In the genomic region with DNA sequence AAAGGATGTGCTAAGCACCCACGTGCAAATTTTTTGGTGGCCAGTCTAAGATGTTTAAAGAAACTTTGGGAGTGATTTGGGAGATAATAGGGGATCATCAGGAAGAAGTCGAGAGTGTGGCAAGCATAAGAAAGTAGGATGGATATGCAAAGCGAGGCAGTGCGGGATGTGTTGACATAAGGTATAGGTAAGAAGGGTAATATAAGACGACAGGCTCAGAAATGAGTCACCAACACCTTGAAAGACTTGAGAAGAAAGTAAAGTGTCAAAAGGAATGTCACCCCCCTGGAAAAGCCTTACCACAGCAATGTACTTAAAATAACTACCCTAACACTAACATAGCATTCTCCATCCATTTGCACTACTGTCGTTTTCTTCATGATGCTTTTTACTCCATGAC, we compare ENCODE assay signal across 26 cellular contexts.
DNase-seq lines count a peak whose midpoint lies in the region; ATAC-seq, FAIRE-seq and TF ChIP-seq lines count a peak whose summit lies in the region.
"Had no signal": no experiment of that assay in that cellular context is flagged by ENCODE, and none has a peak within 500 bp of the region (broad histone marks: within the 10 kb centered on the region; RNA-seq: fewer than 3 reads in every experiment).

No MANE protein-coding gene starts in this region.

- H3K27ac Mint-ChIP-seq in memory B cell, result peak overlapping the region; percentile 93
- H3K27ac Mint-ChIP-seq: activated naive CD4-positive, alpha-beta T cell treated with anti-CD3 and anti-CD28 coated beads, Interleukin-2, amount 50 U/mL, for 24 hours; activated T-helper 1 cell treated with anti-CD3 and anti-CD28 coated beads, Interleukin-12 subunit alpha, Interleukin-12 subunit beta, Interleukin-2, Interleukin-4 antibody, amounts not matched to agents 30 ng/mL and 10 ng/mL and 1 ng/mL, durations not matched to agents 14 hours and 24 hours and 36 hours; nephron progenitor cell had no signal

- no peak overlapping the region for H3K9ac ChIP-seq in OCI-LY1 (ENCODE audit: low read length)
- H3K9ac ChIP-seq: GM23248 had no signal

- peaks cover 34% of the 10 kb centered on the region for H3K4me1 ChIP-seq in OCI-LY1 (ENCODE audit: insufficient read depth, low read length, severe bottlenecking)
- H3K4me1 ChIP-seq: pancreas had no signal

- DNase-seq in dorsolateral prefrontal cortex (no peak), memory B cell (ENCODE audit: low spot score in 2 of 2) (no peak), GM10248 (ENCODE audit: extremely low spot score) (no peak), occipital lobe (lab: John Stamatoyannopoulos, UW) (no peak), GM19239 (ENCODE audit: insufficient read length, low spot score) (no peak), NCI-H446 treated with DMSO at 0.1 percent for 48 hours (lab: John Stamatoyannopoulos, UW) (no peak)
- DNase-seq: aorta; central memory CD4-positive, alpha-beta T cell; glutamatergic neuron; GM23248; immature natural killer cell; Kasumi-1; mucosa of descending colon; NCI-H1694 treated with DMSO at 0.1 percent for 48 hours; nephron progenitor cell; pancreas; right cardiac atrium; stimulated activated CD4-positive, alpha-beta T cell treated with anti-CD3 and anti-CD28 coated beads, Interleukin-4, amount 100 ng/mL, for 4 hours; stimulated activated naive CD8-positive, alpha-beta T cell treated with anti-CD3 and anti-CD28 coated beads, Interleukin-15, Interleukin-2, amounts not matched to agents 100 U/mL and 50 U/mL, for 24 hours had no signal

- no peaks in the 10 kb centered on the region for H4K20me1 ChIP-seq in OCI-LY1 (ENCODE audit: insufficient read depth, low read length)

- no peaks in the 10 kb centered on the region for H3K36me3 ChIP-seq in OCI-LY1 (ENCODE audit: insufficient read depth, low read length)
- H3K36me3 ChIP-seq: pancreas, thoracic aorta had no signal

- no peak for FAIRE-seq in GM19239 (lab: Jason Lieb, UNC)
- FAIRE-seq: endothelial cell of umbilical vein, pancreas had no signal

- CTCF ChIA-PET in GM10248 (lab: Yijun Ruan, JAX), result no interaction called here

- no peaks in the 10 kb centered on the region for H3K79me2 ChIP-seq in OCI-LY1 (ENCODE audit: insufficient read depth, low read length)

- H3K4me3 ChIP-seq in OCI-LY1 (ENCODE audit: low read depth, low read length, poor library complexity, severe bottlenecking), result no peak overlapping the region
- H3K4me3 ChIP-seq in dorsolateral prefrontal cortex, result no peak overlapping the region
- H3K4me3 ChIP-seq: GM23248, mucosa of descending colon, pancreas, thoracic aorta had no signal

- POLR2A ChIA-PET in GM10248 (lab: Yijun Ruan, JAX), result no interaction called here

- peaks cover 29% of the 10 kb centered on the region for H3K4me1 Mint-ChIP-seq in memory B cell
- H3K4me1 Mint-ChIP-seq: activated naive CD4-positive, alpha-beta T cell treated with anti-CD3 and anti-CD28 coated beads, Interleukin-2, amount 50 U/mL, for 24 hours; immature natural killer cell had no signal

- H3K27me3 ChIP-seq in OCI-LY1 (ENCODE audit: insufficient read depth, low read length) (no peaks in the 10 kb centered on the region), dorsolateral prefrontal cortex (no peaks in the 10 kb centered on the region)
- H3K27me3 ChIP-seq: pancreas had no signal

- H3K4me2 ChIP-seq in OCI-LY1 (ENCODE audit: low read length), result no peak overlapping the region

- no peaks in the 10 kb centered on the region for H3K27me3 Mint-ChIP-seq in memory B cell
- H3K27me3 Mint-ChIP-seq: activated naive CD4-positive, alpha-beta T cell treated with anti-CD3 and anti-CD28 coated beads, Interleukin-2, amount 50 U/mL, for 24 hours had no signal

- intact Hi-C loops in dorsolateral prefrontal cortex (cut with DNase I), result loop anchor here in 1 of 2 donors (10.0 kb wide), 1 partner anchor 68 kb away; a partner anchor contains a TSS

- H3K9me3 ChIP-seq in OCI-LY1 (ENCODE audit: low read length), result peaks cover 7% of the 10 kb centered on the region
- H3K9me3 ChIP-seq: pancreas had no signal

- H2AFZ ChIP-seq in OCI-LY1 (ENCODE audit: low read length), result no peak overlapping the region
- H2AFZ ChIP-seq: GM23248 had no signal

- H3K36me3 Mint-ChIP-seq in memory B cell, result peaks cover 2% of the 10 kb centered on the region
- H3K36me3 Mint-ChIP-seq: activated naive CD4-positive, alpha-beta T cell treated with anti-CD3 and anti-CD28 coated beads, Interleukin-2, amount 50 U/mL, for 24 hours had no signal

- ATAC-seq in GM18502 (IDR thresholded peaks at IDR 0.05; ENCODE audit: poor library complexity, unreplicated experiment) (peak; percentile 58), memory B cell (ENCODE audit: low read depth) (no peak)
- ATAC-seq: mucosa of descending colon; pancreas; right cardiac atrium; SK-N-SH treated with all-trans-retinoic acid at 6 μM for 48 hours; stimulated activated naive CD8-positive, alpha-beta T cell treated with anti-CD3 and anti-CD28 coated beads, Interleukin-15, Interleukin-2, amounts not matched to agents 100 U/mL and 50 U/mL, for 24 hours had no signal

- peaks cover 6% of the 10 kb centered on the region for H3K9me3 Mint-ChIP-seq in memory B cell

- no peaks in the 10 kb centered on the region for H3K9me2 ChIP-seq in OCI-LY1 (ENCODE audit: low read depth, low read length)

- no peaks in the 10 kb centered on the region for H3F3A ChIP-seq in OCI-LY1 (ENCODE audit: insufficient read depth, low read length)

- H3K27ac ChIP-seq in OCI-LY1 (ENCODE audit: low read depth, low read length, poor library complexity, severe bottlenecking) (peak overlapping the region; percentile 62), dorsolateral prefrontal cortex (peak overlapping the region in 36 of 59 donors; percentile 4 to 90 (median 78))
- H3K27ac ChIP-seq: GM23248, pancreas, thoracic aorta had no signal

- H3K4me3 Mint-ChIP-seq in memory B cell, result no peak overlapping the region
- H3K4me3 Mint-ChIP-seq: activated naive CD4-positive, alpha-beta T cell treated with anti-CD3 and anti-CD28 coated beads, Interleukin-2, amount 50 U/mL, for 24 hours; activated T-helper 1 cell treated with anti-CD3 and anti-CD28 coated beads, Interleukin-12 subunit alpha, Interleukin-12 subunit beta, Interleukin-2, Interleukin-4 antibody, amounts not matched to agents 30 ng/mL and 10 ng/mL and 1 ng/mL, durations not matched to agents 14 hours and 24 hours and 36 hours; immature natural killer cell; nephron progenitor cell had no signal

- TF ChIP-seq CTCF in OCI-LY1 (IDR thresholded peaks at IDR 0.05; ENCODE audit: low read length) (no peak), dorsolateral prefrontal cortex (IDR thresholded peaks at IDR 0.05 in 54 of 56, conservative IDR thresholded peaks at IDR 0.05 in 2 of 56; ENCODE audit: low read depth in 1 of 56, partially characterized antibody in 56 of 56) (no peak), GM10248 (IDR thresholded peaks at IDR 0.05; ENCODE audit: control extremely low read depth, extremely low read depth, low read depth, missing control alignments) (no peak)
